Comparison of ENCODE assay signal across 22 cellular contexts in genomic region chr3:12449889-12450682, GRCh38. TPM values are rescaled to one million over a fixed set of nuclear protein-coding genes. Genes with fewer than 3 reads are reported as not detected.
DNase-seq lines count a peak whose midpoint lies in the region; ATAC-seq and TF ChIP-seq lines count a peak whose summit lies in the region.
"Had no signal": no experiment of that assay in that cellular context is flagged by ENCODE, and none has a peak within 500 bp of the region (broad histone marks: within the 10 kb centered on the region; RNA-seq: fewer than 3 reads in every experiment).

No MANE protein-coding gene starts in this region.

- H3K9me3 Mint-ChIP-seq in WTC11, result peaks cover 6% of the 10 kb centered on the region
- H3K9me3 Mint-ChIP-seq in naive thymus-derived CD4-positive, alpha-beta T cell, result peaks cover 0 to 7% (median 0%) of the 10 kb centered on the region in 11 donors
- H3K9me3 Mint-ChIP-seq: activated naive CD4-positive, alpha-beta T cell treated with anti-CD3 and anti-CD28 coated beads, Interleukin-2, amount 10 ng/mL, durations not matched to agents 7 days and 5 days; activated T-cell treated with anti-CD3 and anti-CD28 coated beads, Interleukin-2, amount 50 U/mL, for 72 hours; stimulated activated effector memory CD8-positive, alpha-beta T cell treated with anti-CD3 and anti-CD28 coated beads, Interleukin-12 subunit alpha, Interleukin-12 subunit beta, amount 100 ng/mL, for 72 hours had no signal

- no peak for DNase-seq in SK-N-SH
- DNase-seq in NAMALWA (ENCODE audit: low spot score), result peak; percentile 42
- no peak for DNase-seq in WTC11 (ENCODE audit: low spot score)
- DNase-seq in naive thymus-derived CD4-positive, alpha-beta T cell, result no peak
- DNase-seq: activated CD4-positive, alpha-beta T cell treated with anti-CD3 and anti-CD28 coated beads for 48 hours; activated naive CD4-positive, alpha-beta T cell treated with anti-CD3 and anti-CD28 coated beads, Interleukin-2, amount 10 ng/mL, durations not matched to agents 7 days and 5 days; activated T-cell treated with anti-CD3 and anti-CD28 coated beads, Interleukin-2, amount 50 U/mL, for 72 hours; amniotic stem cell; effector CD4-positive, alpha-beta T cell; HCEC 1CT; heart left ventricle; left cardiac atrium; small intestine; T-helper 17 cell had no signal

- no peak overlapping the region for H3K27ac ChIP-seq in SK-N-SH (ENCODE audit: low read depth in 2 of 2, low read length in 1 of 2)
- H3K27ac ChIP-seq in subcutaneous abdominal adipose tissue (ENCODE audit: low read depth, low read length), result peak overlapping the region; percentile 3
- H3K27ac ChIP-seq in naive thymus-derived CD4-positive, alpha-beta T cell (ENCODE audit: low read depth, low read length), result no peak overlapping the region
- H3K27ac ChIP-seq: BLaER1, heart left ventricle, Peyer's patch, SJSA1, suprapubic skin had no signal

- no peaks in the 10 kb centered on the region for H4K20me1 ChIP-seq in SK-N-SH (ENCODE audit: insufficient read depth)
- H4K20me1 ChIP-seq: BLaER1 had no signal

- WGBS in SK-N-SH (ENCODE audit: low lambda C conversion rate), result 73% methylated on average over 8 of the region's 8 CpGs

- H3K27ac Mint-ChIP-seq in WTC11, result no peak overlapping the region
- no peak overlapping the region for H3K27ac Mint-ChIP-seq in naive thymus-derived CD4-positive, alpha-beta T cell
- H3K27ac Mint-ChIP-seq: activated naive CD4-positive, alpha-beta T cell treated with anti-CD3 and anti-CD28 coated beads, Interleukin-2, amount 10 ng/mL, durations not matched to agents 7 days and 5 days; activated T-cell treated with anti-CD3 and anti-CD28 coated beads, Interleukin-2, amount 50 U/mL, for 72 hours; stimulated activated effector memory CD8-positive, alpha-beta T cell treated with anti-CD3 and anti-CD28 coated beads, Interleukin-12 subunit alpha, Interleukin-12 subunit beta, amount 100 ng/mL, for 72 hours; T-helper 17 cell had no signal

- ATAC-seq in SK-N-SH treated with all-trans-retinoic acid at 6 μM for 48 hours (no peak), WTC11 (no peak), GM21576 (IDR thresholded peaks at IDR 0.05; ENCODE audit: unreplicated experiment) (no peak)
- no peak for ATAC-seq in naive thymus-derived CD4-positive, alpha-beta T cell
- ATAC-seq: activated T-cell treated with anti-CD3 and anti-CD28 coated beads, Interleukin-2, amount 50 U/mL, for 72 hours; heart left ventricle; left cardiac atrium; stimulated activated effector memory CD8-positive, alpha-beta T cell treated with anti-CD3 and anti-CD28 coated beads, Interleukin-12 subunit alpha, Interleukin-12 subunit beta, amount 100 ng/mL, for 72 hours; T-helper 17 cell had no signal

- H3K4me3 ChIP-seq in SK-N-SH (ENCODE audit: low read depth in 2 of 2, low read length in 1 of 2), result no peak overlapping the region
- H3K4me3 ChIP-seq in subcutaneous abdominal adipose tissue (ENCODE audit: low read depth in 1 of 5, low read length in 5 of 5), result no peak overlapping the region
- no peak overlapping the region for H3K4me3 ChIP-seq in naive thymus-derived CD4-positive, alpha-beta T cell (ENCODE audit: low read length)
- H3K4me3 ChIP-seq: BLaER1, heart left ventricle, Peyer's patch, SJSA1, suprapubic skin had no signal

- POLR2A ChIA-PET in SK-N-SH (lab: Yijun Ruan, JAX), result no interaction called here
- POLR2A ChIA-PET in WTC11 (lab: Charles Lee), result no interaction called here
- POLR2A ChIA-PET in naive thymus-derived CD4-positive, alpha-beta T cell (lab: Charles Lee), result no interaction called here

- no peak overlapping the region for H3K4me2 ChIP-seq in SK-N-SH
- H3K4me2 ChIP-seq: BLaER1 had no signal

- TF ChIP-seq RAD21 in SK-N-SH (IDR thresholded peaks at IDR 0.05; ENCODE audit: low read length), result no peak

- CTCF ChIA-PET in SK-N-SH (lab: Yijun Ruan, JAX), result interaction anchor here (1.0 to 1.5 kb wide), 3 partner anchors 24 to 315 kb away, joined by 3 to 4 read pairs (median 4); no protein-coding TSS in a partner anchor
- CTCF ChIA-PET in WTC11 (lab: Charles Lee), result interaction anchor here (1.0 to 1.4 kb wide), 2 partner anchors 30 to 315 kb away, joined by 3 to 5 read pairs; no protein-coding TSS in a partner anchor
- CTCF ChIA-PET in naive thymus-derived CD4-positive, alpha-beta T cell (lab: Charles Lee), result no interaction called here

- H3K9me3 ChIP-seq in SK-N-SH (no peaks in the 10 kb centered on the region), subcutaneous abdominal adipose tissue (ENCODE audit: control insufficient read depth in 5 of 5, low read length in 5 of 5) (peaks cover 0 to 7% (median 0%) of the 10 kb centered on the region in 5 donors)
- no peaks in the 10 kb centered on the region for H3K9me3 ChIP-seq in naive thymus-derived CD4-positive, alpha-beta T cell (ENCODE audit: control insufficient read depth in 2 of 3, low read length in 3 of 3)
- H3K9me3 ChIP-seq: BLaER1, Peyer's patch, SJSA1 had no signal

- H3K9ac ChIP-seq in SK-N-SH (no peak overlapping the region), subcutaneous abdominal adipose tissue (ENCODE audit: low read length in 5 of 5) (no peak overlapping the region)
- H3K9ac ChIP-seq: BLaER1 had no signal

- no peaks in the 10 kb centered on the region for H3F3A ChIP-seq in SK-N-SH (replicated peaks; ENCODE audit: insufficient read depth)

- H3K79me2 ChIP-seq in SK-N-SH (ENCODE audit: insufficient read depth), result no peaks in the 10 kb centered on the region

- no peak overlapping the region for H3K4me3 Mint-ChIP-seq in WTC11
- H3K4me3 Mint-ChIP-seq in naive thymus-derived CD4-positive, alpha-beta T cell, result no peak overlapping the region
- H3K4me3 Mint-ChIP-seq: activated naive CD4-positive, alpha-beta T cell treated with anti-CD3 and anti-CD28 coated beads, Interleukin-2, amount 10 ng/mL, durations not matched to agents 7 days and 5 days; activated T-cell treated with anti-CD3 and anti-CD28 coated beads, Interleukin-2, amount 50 U/mL, for 72 hours; stimulated activated effector memory CD8-positive, alpha-beta T cell treated with anti-CD3 and anti-CD28 coated beads, Interleukin-12 subunit alpha, Interleukin-12 subunit beta, amount 100 ng/mL, for 72 hours; T-helper 17 cell had no signal

- H3K4me1 Mint-ChIP-seq in WTC11, result peaks cover 6% of the 10 kb centered on the region
- no peaks in the 10 kb centered on the region for H3K4me1 Mint-ChIP-seq in naive thymus-derived CD4-positive, alpha-beta T cell
- H3K4me1 Mint-ChIP-seq: activated naive CD4-positive, alpha-beta T cell treated with anti-CD3 and anti-CD28 coated beads, Interleukin-2, amount 10 ng/mL, durations not matched to agents 7 days and 5 days had no signal

- no peak overlapping the region for H2AFZ ChIP-seq in SK-N-SH (ENCODE audit: low read depth)

- TF ChIP-seq CTCF in SK-N-SH (IDR thresholded peaks at IDR 0.05) (no peak), WTC11 (IDR thresholded peaks at IDR 0.05) (no peak)

- no peaks in the 10 kb centered on the region for H3K36me3 ChIP-seq in SK-N-SH (replicated peaks in 1 of 2; ENCODE audit: control insufficient read depth in 1 of 2, insufficient read depth in 2 of 2, low read length in 1 of 2)
- H3K36me3 ChIP-seq in subcutaneous abdominal adipose tissue (ENCODE audit: control insufficient read depth in 5 of 5, insufficient read depth in 5 of 5, low read length in 5 of 5), result no peaks in the 10 kb centered on the region
- H3K36me3 ChIP-seq in naive thymus-derived CD4-positive, alpha-beta T cell (ENCODE audit: control insufficient read depth in 2 of 3, insufficient read depth in 3 of 3, low read length in 3 of 3), result no peaks in the 10 kb centered on the region
- H3K36me3 ChIP-seq: BLaER1, heart left ventricle, Peyer's patch, SJSA1, suprapubic skin had no signal

- H3K4me1 ChIP-seq in SK-N-SH (ENCODE audit: control insufficient read depth in 1 of 2, insufficient read depth in 2 of 2, low read depth in 1 of 2, low read length in 1 of 2) (peaks cover 3 to 8% of the 10 kb centered on the region in 2 experiments; a peak in 1 of 4 replicates), subcutaneous abdominal adipose tissue (ENCODE audit: control insufficient read depth in 5 of 5, insufficient read depth in 5 of 5, low read length in 5 of 5) (peaks cover 2 to 42% (median 30%) of the 10 kb centered on the region in 5 donors)
- H3K4me1 ChIP-seq in naive thymus-derived CD4-positive, alpha-beta T cell (ENCODE audit: control insufficient read depth in 2 of 2, insufficient read depth in 2 of 2, low read length in 2 of 2), result no peaks in the 10 kb centered on the region
- H3K4me1 ChIP-seq: BLaER1, heart left ventricle, SJSA1, suprapubic skin had no signal

- H3K27me3 ChIP-seq in SK-N-SH (ENCODE audit: insufficient read depth) (no peaks in the 10 kb centered on the region), subcutaneous abdominal adipose tissue (ENCODE audit: control insufficient read depth in 5 of 5, insufficient read depth in 4 of 5, low read length in 5 of 5) (no peaks in the 10 kb centered on the region)
- no peaks in the 10 kb centered on the region for H3K27me3 ChIP-seq in naive thymus-derived CD4-positive, alpha-beta T cell (ENCODE audit: control insufficient read depth in 2 of 2, insufficient read depth in 2 of 2, low read length in 2 of 2)
- H3K27me3 ChIP-seq: BLaER1, heart left ventricle, Peyer's patch, SJSA1, suprapubic skin had no signal

- TF ChIP-seq EP300 in SK-N-SH (IDR thresholded peaks at IDR 0.05; ENCODE audit: borderline replicate concordance in 1 of 2, low read depth in 1 of 2, low read length in 1 of 2), result no peak

- intact Hi-C loops in naive thymus-derived CD4-positive, alpha-beta T cell (cut with micrococcal nuclease), result no loop called here

- peaks cover 3% of the 10 kb centered on the region for H3K27me3 Mint-ChIP-seq in WTC11 (ENCODE audit: low read depth)
- peaks cover 0 to 4% (median 0%) of the 10 kb centered on the region in 5 donors for H3K27me3 Mint-ChIP-seq in naive thymus-derived CD4-positive, alpha-beta T cell
- H3K27me3 Mint-ChIP-seq: activated naive CD4-positive, alpha-beta T cell treated with anti-CD3 and anti-CD28 coated beads, Interleukin-2, amount 10 ng/mL, durations not matched to agents 7 days and 5 days had no signal

- H3K9me2 ChIP-seq in SK-N-SH, result no peaks in the 10 kb centered on the region

- H3K36me3 Mint-ChIP-seq in WTC11, result no peaks in the 10 kb centered on the region
- H3K36me3 Mint-ChIP-seq in naive thymus-derived CD4-positive, alpha-beta T cell, result no peaks in the 10 kb centered on the region
- H3K36me3 Mint-ChIP-seq: activated naive CD4-positive, alpha-beta T cell treated with anti-CD3 and anti-CD28 coated beads, Interleukin-2, amount 10 ng/mL, durations not matched to agents 7 days and 5 days; stimulated activated effector memory CD8-positive, alpha-beta T cell treated with anti-CD3 and anti-CD28 coated beads, Interleukin-12 subunit alpha, Interleukin-12 subunit beta, amount 100 ng/mL, for 72 hours had no signal

TF ChIP-seq in WTC11, 78 proteins besides CTCF, POLR2A, EP300 and RAD21 (continues in another document):
- TF ChIP-seq ZNF416 (CRISPR knock-in tag; IDR thresholded peaks at IDR 0.05), result no peak

RNA-seq across cellular contexts. Expression of gene TSEN2, which starts 34.2 kb away (rescaled TPM):
- polyA plus RNA-seq in SK-N-SH (2012; rRNA removed), result 13.0 and 18.6 TPM in 2 replicates
- 13.2 and 13.4 TPM in 2 replicates for polyA plus RNA-seq in SK-N-SH (2012; cell fraction: cytosol; rRNA removed)
- 27.3 and 45.4 TPM in 2 replicates for polyA plus RNA-seq in SK-N-SH (2012; cell fraction: nucleus; rRNA removed)
- 19.9 to 21.1 TPM (median 20.2 TPM) in 3 replicates for total RNA-seq in WTC11 (2021)
- total RNA-seq in naive thymus-derived CD4-positive, alpha-beta T cell, result 10 to 100 TPM; 12.1 to 27.5 (median 13.6) TPM
- 10 to 100 TPM; 13.9 to 20.0 TPM for polyA plus RNA-seq in naive thymus-derived CD4-positive, alpha-beta T cell

Comparison
In these comparisons a context has a peak if more than half of its experiments do, and no peak if none do; other contexts are left out.
1. Of the 6 proteins assayed by ChIP-seq in both WTC11 and SK-N-SH: peak only in WTC11: USF2; only in SK-N-SH: none; in both: USF1; in neither: 4.